32 cellular contexts compared by ENCODE assay signal in the genomic region with DNA sequence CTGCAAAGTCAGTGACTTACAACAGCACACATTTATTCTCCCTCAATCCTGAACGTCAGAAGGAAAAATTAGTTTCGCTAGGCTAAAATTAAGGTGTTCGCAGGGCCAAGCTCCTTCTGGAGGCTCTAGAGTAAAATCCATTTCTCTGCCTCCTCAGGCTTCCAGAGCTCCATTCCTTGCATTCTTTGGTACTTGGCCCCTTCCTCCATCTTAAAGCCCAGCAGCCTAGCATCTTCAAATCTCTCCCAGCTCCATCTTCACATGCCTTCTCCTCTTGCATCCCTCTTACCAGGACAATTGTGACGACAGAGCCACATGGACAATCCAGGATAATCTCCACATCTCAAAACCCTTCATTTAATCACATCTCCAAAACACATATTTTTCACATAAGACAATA.
"Had no signal": no experiment of that assay in that cellular context is flagged by ENCODE, and none has a peak within 500 bp of the region (broad histone marks: within the 10 kb centered on the region; RNA-seq: fewer than 3 reads in every experiment).

No MANE protein-coding gene starts in this region.

- ATAC-seq: left colon; left lung; lower lobe of right lung; mucosa of descending colon; naive thymus-derived CD4-positive, alpha-beta T cell; natural killer cell treated with Interleukin-12 subunit alpha and Interleukin-12 subunit beta and Interleukin-15 and Interleukin-18, amount 100 ng/mL, for 72 hours; pancreas; right cardiac atrium; sciatic nerve; stimulated activated naive B cell treated with anti-CD40 and anti-IgM and Interleukin-4, amounts not matched to agents 10 μg/mL and 1 μg/mL and 100 μg/mL, for 72 hours; stimulated activated naive CD8-positive, alpha-beta T cell treated with anti-CD3 and anti-CD28 coated beads, Interleukin-15, Interleukin-2, amounts not matched to agents 100 U/mL and 50 U/mL, for 24 hours had no signal

- H3K9me3 Mint-ChIP-seq: naive thymus-derived CD4-positive, alpha-beta T cell; stimulated activated naive B cell treated with anti-CD40 and anti-IgM and Interleukin-4, amounts not matched to agents 10 μg/mL and 1 μg/mL and 100 μg/mL, for 72 hours had no signal

- DNase-seq: hypothalamus; immature natural killer cell; kidney; left colon; left lung; lower lobe of right lung; mammary epithelial cell; midbrain; mucosa of descending colon; naive thymus-derived CD4-positive, alpha-beta T cell; nucleus accumbens; pancreas; posterior cingulate gyrus; retina; right cardiac atrium; stimulated activated CD4-positive, alpha-beta T cell treated with anti-CD3 and anti-CD28 coated beads, Interleukin-12 subunit alpha, Interleukin-12 subunit beta, amount 100 ng/mL, for 4 hours; stimulated activated CD4-positive, alpha-beta T cell treated with anti-CD3 and anti-CD28 coated beads, Interleukin-15, amount 100 ng/mL, for 24 hours; stimulated activated CD4-positive, alpha-beta T cell treated with anti-CD3 and anti-CD28 coated beads, Interleukin-2, amount 100 ng/mL, for 24 hours; stimulated activated CD4-positive, alpha-beta T cell treated with anti-CD3 and anti-CD28 coated beads, Interleukin-4, amount 100 ng/mL, for 1 hour; stimulated activated naive B cell treated with anti-CD40 and anti-IgM and Interleukin-4, amounts not matched to agents 10 μg/mL and 1 μg/mL and 100 μg/mL, for 72 hours; stimulated activated naive CD8-positive, alpha-beta T cell treated with anti-CD3 and anti-CD28 coated beads, Interleukin-15, Interleukin-2, amounts not matched to agents 100 U/mL and 50 U/mL, for 24 hours; stomach; testis; thyroid gland; transverse colon; upper lobe of left lung had no signal

- H3K4me1 ChIP-seq: left lung, lower lobe of right lung, pancreas, prostate gland, stomach, testis, thyroid gland, transverse colon, upper lobe of left lung, vagina had no signal

- H3K4me3 Mint-ChIP-seq: immature natural killer cell; naive thymus-derived CD4-positive, alpha-beta T cell; natural killer cell treated with Interleukin-12 subunit alpha and Interleukin-12 subunit beta and Interleukin-15 and Interleukin-18, amount 100 ng/mL, for 72 hours; stimulated activated naive B cell treated with anti-CD40 and anti-IgM and Interleukin-4, amounts not matched to agents 10 μg/mL and 1 μg/mL and 100 μg/mL, for 72 hours had no signal

- H3K4me1 Mint-ChIP-seq: immature natural killer cell; naive thymus-derived CD4-positive, alpha-beta T cell; stimulated activated naive B cell treated with anti-CD40 and anti-IgM and Interleukin-4, amounts not matched to agents 10 μg/mL and 1 μg/mL and 100 μg/mL, for 72 hours had no signal

- H3K27me3 Mint-ChIP-seq: natural killer cell treated with Interleukin-12 subunit alpha and Interleukin-12 subunit beta and Interleukin-15 and Interleukin-18, amount 100 ng/mL, for 72 hours; stimulated activated naive B cell treated with anti-CD40 and anti-IgM and Interleukin-4, amounts not matched to agents 10 μg/mL and 1 μg/mL and 100 μg/mL, for 72 hours had no signal

- H3K36me3 ChIP-seq: left lung, lower lobe of right lung, pancreas, prostate gland, stomach, thyroid gland, transverse colon, upper lobe of left lung, vagina had no signal

- H3K27ac ChIP-seq: left lung, lower lobe of right lung, pancreas, prostate gland, skin epidermis, stomach, testis, thyroid gland, transverse colon, upper lobe of left lung, vagina had no signal

- H3K36me3 Mint-ChIP-seq: immature natural killer cell; naive thymus-derived CD4-positive, alpha-beta T cell; natural killer cell treated with Interleukin-12 subunit alpha and Interleukin-12 subunit beta and Interleukin-15 and Interleukin-18, amount 100 ng/mL, for 72 hours; stimulated activated naive B cell treated with anti-CD40 and anti-IgM and Interleukin-4, amounts not matched to agents 10 μg/mL and 1 μg/mL and 100 μg/mL, for 72 hours had no signal

- H3K27me3 ChIP-seq: left lung, pancreas, stomach, testis, thyroid gland, transverse colon, upper lobe of left lung, vagina had no signal

- H3K27ac Mint-ChIP-seq: immature natural killer cell; naive thymus-derived CD4-positive, alpha-beta T cell; natural killer cell treated with Interleukin-12 subunit alpha and Interleukin-12 subunit beta and Interleukin-15 and Interleukin-18, amount 100 ng/mL, for 72 hours; stimulated activated naive B cell treated with anti-CD40 and anti-IgM and Interleukin-4, amounts not matched to agents 10 μg/mL and 1 μg/mL and 100 μg/mL, for 72 hours had no signal

- H3K9me3 ChIP-seq: left lung, lower lobe of right lung, mucosa of descending colon, pancreas, prostate gland, stomach, testis, thyroid gland, transverse colon, upper lobe of left lung, vagina had no signal

- FAIRE-seq: islet of Langerhans had no signal

- H3K4me3 ChIP-seq: left lung, lower lobe of right lung, mucosa of descending colon, pancreas, prostate gland, skin epidermis, stomach, testis, thyroid gland, transverse colon, upper lobe of left lung, vagina had no signal
